In genomic region chr1:32639489-32640075, GRCh38 we compare ENCODE assay signal across 21 cellular contexts. TPM values are rescaled to one million over a fixed set of nuclear protein-coding genes. Genes with fewer than 3 reads are reported as not detected.
DNase-seq lines count a peak whose midpoint lies in the region; ATAC-seq and TF ChIP-seq lines count a peak whose summit lies in the region.
"Had no signal": no experiment of that assay in that cellular context is flagged by ENCODE, and none has a peak within 500 bp of the region (broad histone marks: within the 10 kb centered on the region; RNA-seq: fewer than 3 reads in every experiment).

No MANE protein-coding gene starts in this region.

- in situ Hi-C loops in Panc1 (cut with HindIII; ENCODE audit: low pct_unique_long_range_greater_than_20kb, low sequenced_read_pairs), result no loop called here
- in situ Hi-C loops in ACHN (cut with HindIII; ENCODE audit: low pct_ligation_motif_present, low pct_unique_long_range_greater_than_20kb, low sequenced_read_pairs), result no loop called here

- intact Hi-C loops in Panc1 (cut with micrococcal nuclease; ENCODE audit: unreplicated experiment), result no loop called here

- H3K36me3 ChIP-seq in Panc1 (ENCODE audit: control insufficient read depth, insufficient read depth, low read length), result no peaks in the 10 kb centered on the region

- ATAC-seq in Panc1 (0 out of 2 replicates have a peak, but pooled peaks have one; percentile 51), GM21526 (IDR thresholded peaks at IDR 0.05; ENCODE audit: low FRiP score, unreplicated experiment) (no peak)
- ATAC-seq: K562 had no signal

- no peaks in the 10 kb centered on the region for H3K9me3 ChIP-seq in Panc1 (ENCODE audit: control insufficient read depth, insufficient read depth, low read depth, low read length)
- H3K9me3 ChIP-seq: Caco-2 had no signal

- H3K4me3 ChIP-seq in AG04449 (ENCODE audit: low read depth, low read length), result no peak overlapping the region
- no peak overlapping the region for H3K4me3 ChIP-seq in Panc1 (ENCODE audit: low read depth in 2 of 2, low read length in 2 of 2)
- H3K4me3 ChIP-seq: K562 had no signal

- no peak overlapping the region for H3K27ac ChIP-seq in Panc1 (ENCODE audit: low read length)
- H3K27ac ChIP-seq: RWPE1 had no signal

- BruUV-seq in Panc1 (replicated peaks; lab: Mats Ljungman, UMichigan), result no TSS peak

- DNase-seq in AG04449 (ENCODE audit: low read depth, low spot score) (peak; percentile 52), EL (peak; percentile 60), Panc1 (ENCODE audit: low read depth, low spot score) (no peak), fibroblast of gingiva (ENCODE audit: low read depth) (peak; percentile 7), DMS 273 treated with DMSO at 0.1 percent for 48 hours (lab: John Stamatoyannopoulos, UW) (no peak), ACHN (no peak), NCI-H524 (lab: John Stamatoyannopoulos, UW) (no peak)
- DNase-seq: 8988T; Caco-2; CD4-positive, CD25-positive, alpha-beta regulatory T cell; DMS53; H9; NCI-H1436; NCI-H2029; NCI-H2171; NCI-H446; NCI-H748 treated with DMSO at 0.1 percent for 48 hours; OCI-M1 had no signal

- no peaks in the 10 kb centered on the region for H3K4me1 ChIP-seq in Panc1 (ENCODE audit: control insufficient read depth, insufficient read depth, low read length)
- H3K4me1 ChIP-seq: Caco-2 had no signal

- POLR2A ChIA-PET in AG04449 (lab: Yijun Ruan, JAX) (interaction anchor here (0.7 to 1.0 kb wide), 4 partner anchors 11 to 136 kb away, joined by 3 to 7 read pairs (median 4); partner anchors contain the start of gene RBBP4), Panc1 (lab: Charles Lee) (no interaction called here)

- TF ChIP-seq CTCF in AG04449 (IDR thresholded peaks at IDR 0.05; ENCODE audit: insufficient read depth, low read length, missing control alignments), result no peak
- TF ChIP-seq CTCF in Panc1 (IDR thresholded peaks at IDR 0.05), result no peak

- CTCF ChIA-PET in AG04449 (lab: Yijun Ruan, JAX) (interaction anchor here (1.2 to 1.7 kb wide), 4 partner anchors 11 to 135 kb away, joined by 3 to 5 read pairs (median 4); partner anchors contain the start of gene RBBP4), Panc1 (lab: Charles Lee) (no interaction called here)

- no peaks in the 10 kb centered on the region for H3K27me3 ChIP-seq in Panc1 (ENCODE audit: control insufficient read depth, insufficient read depth, low read length)

RNA-seq across cellular contexts. Expression of gene ZBTB8OS, which starts 10.8 kb away (rescaled TPM):
- total RNA-seq in Panc1 (2021; ENCODE audit: unreplicated experiment), result 78.9 TPM
- 47.2 TPM for polyA plus RNA-seq in Panc1 (2012; ENCODE audit: insufficient read length)

RNA-seq across cellular contexts. Expression of gene RBBP4, which starts 11.4 kb away (rescaled TPM):
- total RNA-seq in Panc1 (2021; ENCODE audit: unreplicated experiment), result 376 TPM
- 254 TPM for polyA plus RNA-seq in Panc1 (2012; ENCODE audit: insufficient read length)

Comparison
In these comparisons a context has a peak if more than half of its experiments do, and no peak if none do; other contexts are left out.
1. DNase-seq: peak in AG04449 (single experiment), EL (single experiment) and fibroblast of gingiva (single experiment); none in Panc1 (single experiment), DMS 273 treated with DMSO at 0.1 percent for 48 hours (single experiment), ACHN (single experiment) and NCI-H524 (0 of 2).